1 cellular context compared by ENCODE assay signal in the genomic region with DNA sequence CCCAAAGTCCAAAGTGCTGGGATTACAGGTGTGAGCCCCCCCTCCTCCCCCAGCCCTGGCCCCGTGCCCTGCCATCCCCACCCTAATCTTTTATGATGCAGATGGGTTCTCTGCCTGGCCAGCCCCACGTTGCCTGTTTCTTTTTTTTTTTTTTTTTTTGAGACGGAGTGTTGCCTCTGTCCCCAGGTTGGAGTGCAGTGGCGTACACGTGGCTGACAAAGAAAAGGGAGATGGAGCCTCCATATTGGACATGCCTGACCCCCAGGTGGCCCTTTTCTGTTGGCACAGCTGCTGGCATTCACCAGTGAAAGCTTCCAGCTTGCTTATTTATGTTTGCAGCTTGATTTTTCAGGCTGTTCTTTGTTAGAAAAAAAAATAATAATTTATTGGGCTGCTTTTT.
TF ChIP-seq lines count a peak whose summit lies in the region.

No MANE protein-coding gene starts in this region.

TF ChIP-seq in H1, 55 proteins besides CTCF, POLR2A, EP300 and RAD21 (continued from another document):
- TF ChIP-seq, protein P1, sequence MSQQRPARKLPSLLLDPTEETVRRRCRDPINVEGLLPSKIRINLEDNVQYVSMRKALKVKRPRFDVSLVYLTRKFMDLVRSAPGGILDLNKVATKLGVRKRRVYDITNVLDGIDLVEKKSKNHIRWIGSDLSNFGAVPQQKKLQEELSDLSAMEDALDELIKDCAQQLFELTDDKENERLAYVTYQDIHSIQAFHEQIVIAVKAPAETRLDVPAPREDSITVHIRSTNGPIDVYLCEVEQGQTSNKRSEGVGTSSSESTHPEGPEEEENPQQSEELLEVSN (IDR thresholded peaks at IDR 0.05), result peak; percentile 42; the same call in 1 of the 2 replicates
